In genomic region chr1:246214708-246215504, GRCh38 we compare ENCODE assay signal across 9 cellular contexts.
DNase-seq lines count a peak whose midpoint lies in the region; ATAC-seq and TF ChIP-seq lines count a peak whose summit lies in the region.
"Had no signal": no experiment of that assay in that cellular context is flagged by ENCODE, and none has a peak within 500 bp of the region (broad histone marks: within the 10 kb centered on the region; RNA-seq: fewer than 3 reads in every experiment).

No MANE protein-coding gene starts in this region.

- no peaks in the 10 kb centered on the region for H4K20me1 ChIP-seq in hepatocyte (ENCODE audit: insufficient read depth, poor library complexity, severe bottlenecking)

- H3K4me3 ChIP-seq in hepatocyte: no peak overlapping the region
- no peak overlapping the region for H3K4me3 ChIP-seq in effector memory CD4-positive, alpha-beta T cell (ENCODE audit: insufficient read depth, low read depth, low read length, poor library complexity, severe bottlenecking)
- H3K4me3 ChIP-seq: uterus had no signal

- peak overlapping the region; percentile 21 for H3K27ac ChIP-seq in hepatocyte
- no peak overlapping the region for H3K27ac ChIP-seq in effector memory CD4-positive, alpha-beta T cell (ENCODE audit: insufficient read depth, low read length, poor library complexity, severe bottlenecking)

- H3K9me2 ChIP-seq in hepatocyte (replicated peaks; ENCODE audit: insufficient read depth): no peaks in the 10 kb centered on the region

- H3K27me3 ChIP-seq in hepatocyte: no peaks in the 10 kb centered on the region
- no peaks in the 10 kb centered on the region for H3K27me3 ChIP-seq in effector memory CD4-positive, alpha-beta T cell (replicated peaks; ENCODE audit: control insufficient read depth, insufficient read depth, low read length, poor library complexity, severe bottlenecking)
- H3K27me3 ChIP-seq: uterus had no signal

- 82% methylated on average over 9 of the region's 9 CpGs for WGBS in hepatocyte (ENCODE audit: low lambda C conversion rate, missing lambda C conversion rate)

- H3K4me1 ChIP-seq in hepatocyte (ENCODE audit: insufficient read depth): peaks cover 9% of the 10 kb centered on the region
- no peaks in the 10 kb centered on the region for H3K4me1 ChIP-seq in effector memory CD4-positive, alpha-beta T cell (ENCODE audit: control insufficient read depth, insufficient read depth, low read length, poor library complexity, severe bottlenecking)
- H3K4me1 ChIP-seq: uterus had no signal

- no peaks in the 10 kb centered on the region for H3K79me2 ChIP-seq in hepatocyte

- no peaks in the 10 kb centered on the region for H3K36me3 ChIP-seq in hepatocyte (replicated peaks; ENCODE audit: insufficient read depth, low read depth)
- no peaks in the 10 kb centered on the region for H3K36me3 ChIP-seq in effector memory CD4-positive, alpha-beta T cell (ENCODE audit: control insufficient read depth, insufficient read depth, low read length)
- H3K36me3 ChIP-seq: uterus had no signal

- H3K4me2 ChIP-seq in hepatocyte: no peak overlapping the region

- ATAC-seq in GM21619 (IDR thresholded peaks at IDR 0.05; ENCODE audit: unreplicated experiment): peak; percentile 96
- ATAC-seq in SK-N-SH treated with all-trans-retinoic acid at 6 μM for 48 hours: peak; percentile 98

- DNase-seq in GF-D8 (lab: John Stamatoyannopoulos, UW): peak; percentile 93
- DNase-seq in HS-5 (ENCODE audit: low read depth): peak; percentile 68
- DNase-seq in hepatocyte (ENCODE audit: low spot score): peak; percentile 62
- no peak for DNase-seq in effector memory CD4-positive, alpha-beta T cell
- no peak for DNase-seq in activated CD4-positive, alpha-beta T cell treated with anti-CD3 and anti-CD28 coated beads, Interleukin-2, amount 50 U/mL, for 1 hour
- DNase-seq in ureter (ENCODE audit: low spot score): no peak

- TF ChIP-seq CTCF in hepatocyte (IDR thresholded peaks at IDR 0.05; ENCODE audit: poor library complexity): no peak

- H3K9me3 ChIP-seq in hepatocyte (ENCODE audit: low read depth): no peaks in the 10 kb centered on the region
- H3K9me3 ChIP-seq in effector memory CD4-positive, alpha-beta T cell (ENCODE audit: control insufficient read depth, low read length): no peaks in the 10 kb centered on the region
- H3K9me3 ChIP-seq: uterus had no signal

- no peak overlapping the region for H2AFZ ChIP-seq in hepatocyte

TF ChIP-seq in SK-N-SH treated with all-trans-retinoic acid at 6 μM for 48 hours, 23 proteins besides CTCF, POLR2A, EP300 and RAD21:
- no peak for TF ChIP-seq TSHZ2 (CRISPR knock-in tag; IDR thresholded peaks at IDR 0.05)
- TF ChIP-seq ZNF70 (CRISPR knock-in tag; IDR thresholded peaks at IDR 0.05): no peak
- no peak for TF ChIP-seq ARNTL (CRISPR knock-in tag; IDR thresholded peaks at IDR 0.05; ENCODE audit: borderline replicate concordance, low read depth)
- TF ChIP-seq OSR1 (CRISPR knock-in tag; IDR thresholded peaks at IDR 0.05): no peak
- TF ChIP-seq ZC3H10 (CRISPR knock-in tag; IDR thresholded peaks at IDR 0.05): 0 out of 2 replicates have a peak, but pooled peaks have one; percentile 11
- TF ChIP-seq GLIS3 (CRISPR knock-in tag; IDR thresholded peaks at IDR 0.05): no peak
- TF ChIP-seq ESRRG (CRISPR knock-in tag; IDR thresholded peaks at IDR 0.05): no peak
- peak; percentile 48; the same call in 1 of the 2 replicates for TF ChIP-seq POU6F1 (CRISPR knock-in tag; IDR thresholded peaks at IDR 0.05; ENCODE audit: borderline replicate concordance, low read depth)
- TF ChIP-seq TOX (CRISPR knock-in tag; IDR thresholded peaks at IDR 0.05; ENCODE audit: borderline replicate concordance): 0 out of 2 replicates have a peak, but pooled peaks have one; percentile 47
- no peak for TF ChIP-seq TCF4 (CRISPR knock-in tag; IDR thresholded peaks at IDR 0.05; ENCODE audit: borderline replicate concordance)
- TF ChIP-seq ZNF8 (CRISPR knock-in tag; IDR thresholded peaks at IDR 0.05): no peak
- no peak for TF ChIP-seq CREB5 (CRISPR knock-in tag; IDR thresholded peaks at IDR 0.05; ENCODE audit: low read depth)
TF ChIP-seq in SK-N-SH treated with all-trans-retinoic acid at 6 μM for 48 hours: peak in this region for 3.

Comparison
In these comparisons a context has a peak if more than half of its experiments do, and no peak if none do; other contexts are left out.
1. DNase-seq: peak in GF-D8 (single experiment), HS-5 (single experiment) and hepatocyte (single experiment); none in effector memory CD4-positive, alpha-beta T cell (0 of 3), activated CD4-positive, alpha-beta T cell treated with anti-CD3 and anti-CD28 coated beads, Interleukin-2, amount 50 U/mL, for 1 hour (single experiment) and ureter (single experiment).